ENCODE assay signal across 35 cellular contexts in genomic region chr3:65591313-65591712, GRCh38.
DNase-seq lines count a peak whose midpoint lies in the region; ATAC-seq, FAIRE-seq and TF ChIP-seq lines count a peak whose summit lies in the region.
"Had no signal": no experiment of that assay in that cellular context is flagged by ENCODE, and none has a peak within 500 bp of the region (broad histone marks: within the 10 kb centered on the region; RNA-seq: fewer than 3 reads in every experiment).

No MANE protein-coding gene starts in this region.

- no peak overlapping the region for H2BK15ac ChIP-seq in H9 (ENCODE audit: low read depth, low read length)

- no peak overlapping the region for H4K5ac ChIP-seq in H9 (ENCODE audit: insufficient read length, low read depth, low read length)

- no peak overlapping the region for H3T11ph ChIP-seq in H9 (ENCODE audit: low read length)

- H4K20me1 ChIP-seq in H9 (ENCODE audit: control insufficient read depth, insufficient read depth, insufficient read length) (no peaks in the 10 kb centered on the region), K562 (replicated peaks; ENCODE audit: control insufficient read depth, insufficient read depth, low read length) (no peaks in the 10 kb centered on the region)
- H4K20me1 ChIP-seq: BLaER1; BLaER1 treated with 17β-estradiol and CSF1 and Interleukin-3, amounts not matched to agents 10 nM and 100 nM had no signal

- CTCF ChIA-PET in K562 (lab: Yijun Ruan, JAX; ENCODE audit: low intra/inter-chr PET ratio), result no interaction called here
- CTCF ChIA-PET in activated naive CD4-positive, alpha-beta T cell treated with anti-CD3 and anti-CD28 coated beads for 36 hours (lab: Charles Lee), result no interaction called here

- H2BK20ac ChIP-seq in H9 (ENCODE audit: low read depth, low read length, poor library complexity, severe bottlenecking), result no peak overlapping the region

- intact Hi-C loops in K562 (cut with micrococcal nuclease), result loop anchor here (2.0 to 10.0 kb wide), 2 partner anchors 91 to 143 kb away; no protein-coding TSS in a partner anchor
- intact Hi-C loops in activated T-helper 1 cell treated with anti-CD3 and anti-CD28 coated beads, Interleukin-12 subunit alpha, Interleukin-12 subunit beta, Interleukin-2, Interleukin-4 antibody, amounts not matched to agents 30 ng/mL and 10 ng/mL and 1 ng/mL, durations not matched to agents 14 hours and 24 hours and 36 hours (cut with micrococcal nuclease), result no loop called here
- intact Hi-C loops in activated naive CD4-positive, alpha-beta T cell treated with anti-CD3 and anti-CD28 coated beads for 36 hours (cut with micrococcal nuclease), result no loop called here

- H3K23ac ChIP-seq in H9 (ENCODE audit: insufficient read length, low read depth, low read length), result no peak overlapping the region

- no peaks in the 10 kb centered on the region for H3K27me3 ChIP-seq in H9 (ENCODE audit: insufficient read depth, low read length)
- no peaks in the 10 kb centered on the region for H3K27me3 ChIP-seq in K562 (ENCODE audit: control insufficient read depth in 2 of 2, insufficient read depth in 2 of 2, low read length in 2 of 2)
- H3K27me3 ChIP-seq: BE2C; BLaER1; BLaER1 treated with 17β-estradiol and CSF1 and Interleukin-3, amounts not matched to agents 10 nM and 100 nM had no signal

- H3K9me1 ChIP-seq in K562 (ENCODE audit: control insufficient read depth, insufficient read depth, low read length), result no peaks in the 10 kb centered on the region

- no peak overlapping the region for H4K8ac ChIP-seq in H9 (replicated peaks; ENCODE audit: insufficient read length, low read depth, low read length)

- TF ChIP-seq EP300 in K562 (IDR thresholded peaks at IDR 0.05; ENCODE audit: low read length), result no peak

- TF ChIP-seq POLR2A in K562 (conservative IDR thresholded peaks at IDR 0.05), result peak; percentile 49

- peaks cover 2% of the 10 kb centered on the region for H3K79me1 ChIP-seq in H9 (ENCODE audit: insufficient read depth, low read depth, low read length, poor library complexity, severe bottlenecking)

- no peaks in the 10 kb centered on the region for H3K36me3 ChIP-seq in K562 (ENCODE audit: control insufficient read depth, insufficient read depth, low read length)
- H3K36me3 ChIP-seq: BE2C; BLaER1; BLaER1 treated with 17β-estradiol and CSF1 and Interleukin-3, amounts not matched to agents 10 nM and 100 nM had no signal

- H3K18ac ChIP-seq in H9 (ENCODE audit: insufficient read length, low read depth, low read length), result no peak overlapping the region

- no peak for FAIRE-seq in K562 (lab: Jason Lieb, UNC)
- FAIRE-seq: A204.1, A549, D721Med had no signal

- no peaks in the 10 kb centered on the region for H3K36me3 Mint-ChIP-seq in H9 (ENCODE audit: insufficient read depth in 1 of 3, low read depth in 3 of 3)
- peaks cover 2% of the 10 kb centered on the region for H3K36me3 Mint-ChIP-seq in progenitor cell of endocrine pancreas (ENCODE audit: insufficient read depth)
- no peaks in the 10 kb centered on the region for H3K36me3 Mint-ChIP-seq in activated T-helper 1 cell treated with anti-CD3 and anti-CD28 coated beads, Interleukin-12 subunit alpha, Interleukin-12 subunit beta, Interleukin-2, Interleukin-4 antibody, amounts not matched to agents 30 ng/mL and 10 ng/mL and 1 ng/mL, durations not matched to agents 14 hours and 24 hours and 36 hours (ENCODE audit: low read depth)
- H3K36me3 Mint-ChIP-seq in activated naive CD4-positive, alpha-beta T cell treated with anti-CD3 and anti-CD28 coated beads for 36 hours (ENCODE audit: low read depth), result no peaks in the 10 kb centered on the region
- H3K36me3 Mint-ChIP-seq: CD14-positive monocyte; CD4-positive, alpha-beta memory T cell; CD4-positive, CD25-positive, alpha-beta regulatory T cell; CD8-positive, alpha-beta memory T cell; CD8-positive, alpha-beta T cell had no signal

- peaks cover 3% of the 10 kb centered on the region for H3K23me2 ChIP-seq in H9 (ENCODE audit: insufficient read length, low read depth, low read length, poor library complexity, severe bottlenecking)

- peak; percentile 17 for ATAC-seq in K562
- ATAC-seq: A549; CD8-positive, alpha-beta T cell had no signal

- no TSS peak for BruUV-seq in K562 (replicated peaks; lab: Mats Ljungman, UMichigan)

- DNase-seq in H9 (no peak), K562 (ENCODE audit: extremely low read depth in 1 of 4, low spot score in 3 of 4) (peak in 1 of 4 experiments; percentile 58), progenitor cell of endocrine pancreas (ENCODE audit: low spot score, unreplicated experiment) (no peak)
- no peak for DNase-seq in activated naive CD4-positive, alpha-beta T cell treated with anti-CD3 and anti-CD28 coated beads, Interleukin-2, amount 50 U/mL, for 16 hours
- DNase-seq in activated T-helper 1 cell treated with anti-CD3 and anti-CD28 coated beads, Interleukin-12 subunit alpha, Interleukin-12 subunit beta, Interleukin-2, Interleukin-4 antibody, amounts not matched to agents 30 ng/mL and 10 ng/mL and 1 ng/mL, durations not matched to agents 14 hours and 24 hours and 36 hours (ENCODE audit: low spot score), result no peak
- no peak for DNase-seq in activated naive CD4-positive, alpha-beta T cell treated with anti-CD3 and anti-CD28 coated beads for 36 hours
- DNase-seq: 8988T; ACHN; AML-193; BE2C; C1 segment of cervical spinal cord; Caco-2; Calu3; CD4-positive, alpha-beta memory T cell; CD4-positive, alpha-beta T cell; CD4-positive, CD25-positive, alpha-beta regulatory T cell; CD8-positive, alpha-beta memory T cell; CD8-positive, alpha-beta T cell; COR-L47; DMS 273 treated with DMSO at 0.1 percent for 48 hours; DMS153; DMS53; DMS79; DMS79 treated with DMSO at 0.1 percent for 48 hours; DND-41; EL had no signal

- no peak overlapping the region for H2BK12ac ChIP-seq in H9 (ENCODE audit: insufficient read length, low read depth, low read length)

- no peak overlapping the region for H4K91ac ChIP-seq in H9 (ENCODE audit: insufficient read length, low read depth, low read length)

- H3K27me3 Mint-ChIP-seq in H9 (ENCODE audit: low read depth) (no peaks in the 10 kb centered on the region), progenitor cell of endocrine pancreas (no peaks in the 10 kb centered on the region)
- peaks cover 3% of the 10 kb centered on the region for H3K27me3 Mint-ChIP-seq in activated T-helper 1 cell treated with anti-CD3 and anti-CD28 coated beads, Interleukin-12 subunit alpha, Interleukin-12 subunit beta, Interleukin-2, Interleukin-4 antibody, amounts not matched to agents 30 ng/mL and 10 ng/mL and 1 ng/mL, durations not matched to agents 14 hours and 24 hours and 36 hours (ENCODE audit: insufficient read depth)
- peaks cover 9% of the 10 kb centered on the region for H3K27me3 Mint-ChIP-seq in activated naive CD4-positive, alpha-beta T cell treated with anti-CD3 and anti-CD28 coated beads for 36 hours (ENCODE audit: low read depth)
- H3K27me3 Mint-ChIP-seq: CD4-positive, CD25-positive, alpha-beta regulatory T cell had no signal

- H3K4me2 ChIP-seq in H9 (ENCODE audit: insufficient read depth, insufficient read length, low read length), result no peak overlapping the region
- H3K4me2 ChIP-seq in K562 (ENCODE audit: insufficient read depth, low read length), result peak overlapping the region; percentile 55
- H3K4me2 ChIP-seq: A549; BLaER1; BLaER1 treated with 17β-estradiol and CSF1 and Interleukin-3, amounts not matched to agents 10 nM and 100 nM had no signal

- H3K14ac ChIP-seq in H9 (ENCODE audit: insufficient read depth, low read length), result no peak overlapping the region

- no peak overlapping the region for H2BK5ac ChIP-seq in H9 (ENCODE audit: insufficient read length, low read length)

- H3K27ac Mint-ChIP-seq in H9 (peak overlapping the region in 2 of 3 experiments; percentile 0 to 25; a peak in 3 of 7 replicates), progenitor cell of endocrine pancreas (peak overlapping the region; percentile 4)
- H3K27ac Mint-ChIP-seq in activated T-helper 1 cell treated with anti-CD3 and anti-CD28 coated beads, Interleukin-12 subunit alpha, Interleukin-12 subunit beta, Interleukin-2, Interleukin-4 antibody, amounts not matched to agents 30 ng/mL and 10 ng/mL and 1 ng/mL, durations not matched to agents 14 hours and 24 hours and 36 hours, result no peak overlapping the region
- no peak overlapping the region for H3K27ac Mint-ChIP-seq in activated naive CD4-positive, alpha-beta T cell treated with anti-CD3 and anti-CD28 coated beads for 36 hours
- H3K27ac Mint-ChIP-seq: B cell; CD14-positive monocyte; CD4-positive, alpha-beta memory T cell; CD4-positive, alpha-beta T cell; CD4-positive, CD25-positive, alpha-beta regulatory T cell; CD8-positive, alpha-beta memory T cell; CD8-positive, alpha-beta T cell had no signal

- TF ChIP-seq CTCF in H9 (conservative IDR thresholded peaks at IDR 0.05) (no peak), K562 (IDR thresholded peaks at IDR 0.05 in 2 of 3, conservative IDR thresholded peaks at IDR 0.05 in 1 of 3; ENCODE audit: insufficient read depth in 2 of 3, low read depth in 1 of 3, low read length in 3 of 3) (no peak), progenitor cell of endocrine pancreas (IDR thresholded peaks at IDR 0.05; ENCODE audit: unreplicated experiment) (no peak)

- no peak for TF ChIP-seq RAD21 in K562 (CRISPR knock-in tag; conservative IDR thresholded peaks at IDR 0.05 in 1 of 2, IDR thresholded peaks at IDR 0.05 in 1 of 2)

- H3K4me3 ChIP-seq in K562, result no peak overlapping the region
- H3K4me3 ChIP-seq: A549; BLaER1; BLaER1 treated with 17β-estradiol and CSF1 and Interleukin-3, amounts not matched to agents 10 nM and 100 nM had no signal

- no CpG with 5 or more reads among the region's 3 CpGs for WGBS in H9 (ENCODE audit: extremely low coverage, insufficient read length, low lambda C conversion rate)
- WGBS in K562 (ENCODE audit: insufficient coverage, low coverage, missing lambda C conversion rate), result 64% methylated on average over 3 of the region's 3 CpGs

- H2AFZ ChIP-seq in H9 (ENCODE audit: low read length) (no peak overlapping the region), K562 (ENCODE audit: low read depth, low read length) (peak overlapping the region; percentile 40)

- H2BK120ac ChIP-seq in H9 (ENCODE audit: low read depth, low read length, poor library complexity, severe bottlenecking), result no peak overlapping the region

- in situ Hi-C loops in K562 (cut with MboI), result no loop called here

- H3K27ac ChIP-seq in H9 (ENCODE audit: insufficient read length, low read depth, low read length) (no peak overlapping the region), K562 (ENCODE audit: extremely low read depth, low read depth, low read length) (peak overlapping the region; percentile 66)
- H3K27ac ChIP-seq: 22Rv1; A549; BLaER1; BLaER1 treated with 17β-estradiol and CSF1 and Interleukin-3, amounts not matched to agents 10 nM and 100 nM; C4-2B had no signal

- no peak overlapping the region for H2AK5ac ChIP-seq in H9 (ENCODE audit: insufficient read length, low read length)

- H3K9me3 ChIP-seq in H9 (ENCODE audit: control insufficient read depth, low read depth, low read length) (no peaks in the 10 kb centered on the region), K562 (replicated peaks; ENCODE audit: control insufficient read depth, insufficient read depth, low read depth, low read length) (no peaks in the 10 kb centered on the region)
- H3K9me3 ChIP-seq: A549, BE2C, BLaER1, Caco-2 had no signal

- H3K4me1 Mint-ChIP-seq in H9 (peaks cover 74 to 81% of the 10 kb centered on the region in 2 experiments), progenitor cell of endocrine pancreas (ENCODE audit: low read depth) (peaks cover 20% of the 10 kb centered on the region)
- H3K4me1 Mint-ChIP-seq in activated T-helper 1 cell treated with anti-CD3 and anti-CD28 coated beads, Interleukin-12 subunit alpha, Interleukin-12 subunit beta, Interleukin-2, Interleukin-4 antibody, amounts not matched to agents 30 ng/mL and 10 ng/mL and 1 ng/mL, durations not matched to agents 14 hours and 24 hours and 36 hours (ENCODE audit: low read depth), result no peaks in the 10 kb centered on the region
- H3K4me1 Mint-ChIP-seq in activated naive CD4-positive, alpha-beta T cell treated with anti-CD3 and anti-CD28 coated beads for 36 hours (ENCODE audit: low read depth), result no peaks in the 10 kb centered on the region
- H3K4me1 Mint-ChIP-seq: B cell; CD14-positive monocyte; CD4-positive, alpha-beta memory T cell; CD4-positive, CD25-positive, alpha-beta regulatory T cell; CD8-positive, alpha-beta memory T cell had no signal

- no peak overlapping the region for H3K56ac ChIP-seq in H9 (ENCODE audit: insufficient read length, low read depth, low read length)

- H3K9me3 Mint-ChIP-seq in H9 (no peaks in the 10 kb centered on the region), progenitor cell of endocrine pancreas (ENCODE audit: low read depth) (no peaks in the 10 kb centered on the region)
- no peaks in the 10 kb centered on the region for H3K9me3 Mint-ChIP-seq in activated T-helper 1 cell treated with anti-CD3 and anti-CD28 coated beads, Interleukin-12 subunit alpha, Interleukin-12 subunit beta, Interleukin-2, Interleukin-4 antibody, amounts not matched to agents 30 ng/mL and 10 ng/mL and 1 ng/mL, durations not matched to agents 14 hours and 24 hours and 36 hours
- no peaks in the 10 kb centered on the region for H3K9me3 Mint-ChIP-seq in activated naive CD4-positive, alpha-beta T cell treated with anti-CD3 and anti-CD28 coated beads for 36 hours

- H3K4me1 ChIP-seq in H9 (ENCODE audit: insufficient read depth, low read length) (peaks cover 10% of the 10 kb centered on the region; the same call in 1 of the 2 replicates), K562 (replicated peaks in 1 of 2; ENCODE audit: control insufficient read depth in 2 of 2, insufficient read depth in 2 of 2, low read length in 2 of 2) (peaks cover 4 to 64% of the 10 kb centered on the region in 2 experiments)
- H3K4me1 ChIP-seq: A549, BLaER1 had no signal

- peaks cover 26% of the 10 kb centered on the region; the same call in 1 of the 2 replicates for H3K79me2 ChIP-seq in H9 (ENCODE audit: insufficient read depth, low read length)
- peaks cover 91% of the 10 kb centered on the region for H3K79me2 ChIP-seq in K562 (ENCODE audit: control insufficient read depth, insufficient read depth, low read length)

- H3K4me3 Mint-ChIP-seq in H9 (no peak overlapping the region), progenitor cell of endocrine pancreas (ENCODE audit: low read depth) (no peak overlapping the region)
- no peak overlapping the region for H3K4me3 Mint-ChIP-seq in activated T-helper 1 cell treated with anti-CD3 and anti-CD28 coated beads, Interleukin-12 subunit alpha, Interleukin-12 subunit beta, Interleukin-2, Interleukin-4 antibody, amounts not matched to agents 30 ng/mL and 10 ng/mL and 1 ng/mL, durations not matched to agents 14 hours and 24 hours and 36 hours
- H3K4me3 Mint-ChIP-seq in activated naive CD4-positive, alpha-beta T cell treated with anti-CD3 and anti-CD28 coated beads for 36 hours, result no peak overlapping the region
- H3K4me3 Mint-ChIP-seq: B cell; CD14-positive monocyte; CD4-positive, alpha-beta memory T cell; CD4-positive, alpha-beta T cell; CD4-positive, CD25-positive, alpha-beta regulatory T cell; CD8-positive, alpha-beta memory T cell; CD8-positive, alpha-beta T cell had no signal

- no peak overlapping the region for H3K9ac ChIP-seq in H9 (ENCODE audit: extremely low read depth, insufficient read length, low read length)
- peak overlapping the region in 1 of 2 experiments; percentile 7; a peak in 1 of 4 replicates for H3K9ac ChIP-seq in K562 (ENCODE audit: insufficient read depth in 1 of 2, low read depth in 2 of 2, low read length in 2 of 2)
- H3K9ac ChIP-seq: BLaER1; BLaER1 treated with 17β-estradiol and CSF1 and Interleukin-3, amounts not matched to agents 10 nM and 100 nM had no signal

- POLR2A ChIA-PET in K562 (lab: Yijun Ruan, JAX), result interaction anchor here (0.9 kb wide), 1 partner anchor 65 kb away, joined by 3 read pairs; no protein-coding TSS in a partner anchor

- H3K4ac ChIP-seq in H9 (ENCODE audit: low read depth, low read length), result no peak overlapping the region

Comparison
In these comparisons a context has a peak if more than half of its experiments do, and no peak if none do; other contexts are left out.
1. H3K27ac Mint-ChIP-seq: peak in H9 (2 of 3) and progenitor cell of endocrine pancreas (single experiment); none in activated T-helper 1 cell treated with anti-CD3 and anti-CD28 coated beads, Interleukin-12 subunit alpha, Interleukin-12 subunit beta, Interleukin-2, Interleukin-4 antibody, amounts not matched to agents 30 ng/mL and 10 ng/mL and 1 ng/mL, durations not matched to agents 14 hours and 24 hours and 36 hours (single experiment) and activated naive CD4-positive, alpha-beta T cell treated with anti-CD3 and anti-CD28 coated beads for 36 hours (single experiment).